ENCODE assay signal across 18 cellular contexts in the genomic region with DNA sequence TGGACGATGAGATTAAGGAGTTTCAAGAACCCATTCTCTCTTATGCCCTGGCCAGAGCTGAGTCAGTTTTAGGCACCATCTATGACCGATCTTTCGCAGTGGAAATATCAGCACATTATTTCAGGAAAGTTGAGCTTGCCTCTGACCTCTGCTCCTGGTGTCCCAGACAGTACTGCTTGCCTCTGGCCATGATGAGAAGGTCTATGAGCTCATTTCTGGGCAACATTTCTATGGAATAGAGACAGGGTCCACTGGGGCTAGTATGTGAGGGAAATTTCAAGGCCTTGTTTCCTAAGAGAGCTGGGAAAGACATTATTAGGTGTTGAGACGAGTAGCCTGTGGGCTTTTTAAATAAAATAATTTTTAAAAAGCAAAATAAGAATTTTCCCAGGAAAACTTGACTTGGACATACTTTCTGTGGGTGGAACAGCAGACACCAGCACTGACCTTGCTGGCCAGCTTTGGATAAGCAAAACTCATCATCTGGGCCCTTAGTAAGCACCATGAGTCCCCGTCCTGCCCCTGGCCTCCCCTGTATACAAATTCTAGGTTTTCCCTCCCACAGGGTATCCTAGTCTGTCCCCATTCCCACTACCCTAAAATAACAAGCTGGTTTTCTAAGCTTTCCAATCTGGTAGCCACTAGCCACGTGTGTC. TPM values are rescaled to one million over a fixed set of nuclear protein-coding genes. Genes with fewer than 3 reads are reported as not detected.
"Had no signal": no experiment of that assay in that cellular context is flagged by ENCODE, and none has a peak within 500 bp of the region (broad histone marks: within the 10 kb centered on the region; RNA-seq: fewer than 3 reads in every experiment).

No MANE protein-coding gene starts in this region.

- H3K36me3 ChIP-seq: colonic mucosa, left lung, neural progenitor cell, thyroid gland had no signal

- H3K9me3 ChIP-seq: colonic mucosa, left lung, thyroid gland had no signal

- H3K4me1 ChIP-seq: colonic mucosa, foreskin keratinocyte, left lung, neural progenitor cell had no signal

- H3K27ac ChIP-seq: colonic mucosa, foreskin keratinocyte, left lung, neural progenitor cell, thyroid gland had no signal

- DNase-seq: cerebellar nuclear complex; colonic mucosa; dermis blood vessel endothelial cell; erythroblast; foreskin keratinocyte; islet precursor cell; left lung; mesenchymal stem cell; midbrain; nucleus accumbens; stimulated activated CD4-positive, alpha-beta T cell treated with anti-CD3 and anti-CD28 coated beads, Interleukin-4, amount 100 ng/mL, for 1 hour; stimulated activated CD8-positive, alpha-beta memory T cell treated with anti-CD3 and anti-CD28 coated beads, Interleukin-4, amount 100 ng/mL, for 48 hours; substantia nigra; thyroid gland had no signal

- H3K4me3 ChIP-seq: colonic mucosa, left lung, lung, neural progenitor cell, thyroid gland had no signal

- ATAC-seq: foreskin keratinocyte; left lung; natural killer cell treated with Interleukin-12 subunit alpha and Interleukin-12 subunit beta and Interleukin-15 and Interleukin-18, amount 100 ng/mL, for 72 hours; stimulated activated effector memory CD8-positive, alpha-beta T cell treated with anti-CD3 and anti-CD28 coated beads, Interleukin-12 subunit alpha, Interleukin-12 subunit beta, amount 100 ng/mL, for 72 hours had no signal

- H3K27me3 ChIP-seq: colonic mucosa, foreskin keratinocyte, left lung, neural progenitor cell, thyroid gland had no signal

RNA-seq across cellular contexts. Expression of a gene that starts 43.4 kb away (rescaled TPM):
- total RNA-seq: natural killer cell treated with Interleukin-12 subunit alpha and Interleukin-12 subunit beta and Interleukin-15 and Interleukin-18, amount 100 ng/mL, for 72 hours had no signal
